Comparison of ENCODE assay signal across 8 cellular contexts in genomic region chr18:3451989-3452749, GRCh38. TPM values are rescaled to one million over a fixed set of nuclear protein-coding genes. Genes with fewer than 3 reads are reported as not detected.
A peak's percentile ranks its signal among the peaks of the same experiment; 100 is the strongest.
DNase-seq lines count a peak whose midpoint lies in the region; ATAC-seq and TF ChIP-seq lines count a peak whose summit lies in the region.

No MANE protein-coding gene starts in this region.

- in situ Hi-C loops in astrocyte of the spinal cord (cut with HindIII; ENCODE audit: low sequenced_read_pairs) = loop anchor here (10.0 to 25.0 kb wide), 2 partner anchors 153 to 165 kb away; no protein-coding TSS in a partner anchor

- ATAC-seq in GM18873 (IDR thresholded peaks at IDR 0.05; ENCODE audit: low FRiP score, unreplicated experiment) = no peak

- H3K27ac ChIP-seq in SK-N-SH (ENCODE audit: low read depth in 2 of 2, low read length in 1 of 2) = peak overlapping the region; percentile 96 to 99
- peak overlapping the region; percentile 99 for H3K27ac ChIP-seq in smooth muscle cell (ENCODE audit: low read depth)

- DNase-seq in GM12864 (ENCODE audit: low read depth) = no peak
- peak; percentile 64 for DNase-seq in SK-N-SH
- DNase-seq in astrocyte of the spinal cord (ENCODE audit: low read depth, low spot score) = peak; percentile 80
- DNase-seq in smooth muscle cell (lab: John Stamatoyannopoulos, UW; ENCODE audit: unreplicated experiment) = no peak
- DNase-seq in NCI-H446 treated with DMSO at 0.1 percent for 48 hours (lab: John Stamatoyannopoulos, UW) = no peak
- DNase-seq in NCI-H2171 treated with DMSO at 0.1 percent for 48 hours (lab: John Stamatoyannopoulos, UW) = no peak

- H4K20me1 ChIP-seq in SK-N-SH (ENCODE audit: insufficient read depth) (peaks cover 26% of the 10 kb centered on the region), smooth muscle cell (ENCODE audit: low read depth) (peaks cover 50% of the 10 kb centered on the region)

- TF ChIP-seq CTCF in GM12864 (IDR thresholded peaks at IDR 0.05; ENCODE audit: low read depth, low read length, missing control alignments) (no peak), SK-N-SH (IDR thresholded peaks at IDR 0.05) (0 out of 2 replicates have a peak, but pooled peaks have one; percentile 9), astrocyte of the spinal cord (IDR thresholded peaks at IDR 0.05; ENCODE audit: low read depth, low read length) (peak; percentile 14), smooth muscle cell (IDR thresholded peaks at IDR 0.05; ENCODE audit: borderline replicate concordance, insufficient read depth, poor library complexity, severe bottlenecking) (no peak)

- TF ChIP-seq EP300 in SK-N-SH (IDR thresholded peaks at IDR 0.05; ENCODE audit: borderline replicate concordance in 1 of 2, low read depth in 1 of 2, low read length in 1 of 2) = no peak

- H3K9me3 ChIP-seq in SK-N-SH (no peaks in the 10 kb centered on the region), iPS-18c (ENCODE audit: control insufficient read depth, insufficient read depth, low read length) (no peaks in the 10 kb centered on the region), smooth muscle cell (replicated peaks; ENCODE audit: low read depth) (no peaks in the 10 kb centered on the region)

- H3K79me2 ChIP-seq in SK-N-SH (ENCODE audit: insufficient read depth) = peaks cover 81% of the 10 kb centered on the region
- peaks cover 69% of the 10 kb centered on the region for H3K79me2 ChIP-seq in smooth muscle cell (ENCODE audit: low read depth)

- WGBS in SK-N-SH (ENCODE audit: low lambda C conversion rate) = 4% methylated on average over 27 of the region's 53 CpGs
- WGBS in smooth muscle cell (ENCODE audit: low lambda C conversion rate) = under 1% methylated on average over 43 of the region's 53 CpGs

- H2AFZ ChIP-seq in SK-N-SH (ENCODE audit: low read depth) = no peak overlapping the region
- H2AFZ ChIP-seq in smooth muscle cell (ENCODE audit: low read depth) = no peak overlapping the region

- no peaks in the 10 kb centered on the region for H3K9me2 ChIP-seq in SK-N-SH

- H3K27me3 ChIP-seq in SK-N-SH (ENCODE audit: insufficient read depth) (no peaks in the 10 kb centered on the region), smooth muscle cell (ENCODE audit: low read depth) (no peaks in the 10 kb centered on the region)

- peaks cover 31 to 33% of the 10 kb centered on the region in 2 experiments; a peak in 3 of 4 replicates for H3K4me1 ChIP-seq in SK-N-SH (ENCODE audit: control insufficient read depth in 1 of 2, insufficient read depth in 2 of 2, low read depth in 1 of 2, low read length in 1 of 2)
- peaks cover 37% of the 10 kb centered on the region for H3K4me1 ChIP-seq in smooth muscle cell (ENCODE audit: low read depth)

- peaks cover 11 to 12% of the 10 kb centered on the region in 2 experiments for H3K36me3 ChIP-seq in SK-N-SH (replicated peaks in 1 of 2; ENCODE audit: control insufficient read depth in 1 of 2, insufficient read depth in 2 of 2, low read length in 1 of 2)
- H3K36me3 ChIP-seq in smooth muscle cell (ENCODE audit: low read depth) = no peaks in the 10 kb centered on the region

- H3K4me2 ChIP-seq in SK-N-SH (peak overlapping the region; percentile 86), smooth muscle cell (peak overlapping the region; percentile 92)

- POLR2A ChIA-PET in SK-N-SH (lab: Yijun Ruan, JAX) = interaction anchor here (0.6 to 1.3 kb wide), 2 partner anchors 143 to 207 kb away, joined by 4 read pairs; no protein-coding TSS in a partner anchor

- TF ChIP-seq RAD21 in SK-N-SH (IDR thresholded peaks at IDR 0.05; ENCODE audit: low read length) = no peak

- peak overlapping the region; percentile 60 for H3K4me3 ChIP-seq in GM12864 (ENCODE audit: low read depth, low read length)
- H3K4me3 ChIP-seq in SK-N-SH (ENCODE audit: low read depth in 2 of 2, low read length in 1 of 2) = peak overlapping the region; percentile 74 to 93
- peak overlapping the region; percentile 96 for H3K4me3 ChIP-seq in astrocyte of the spinal cord (ENCODE audit: low read depth, low read length)
- peak overlapping the region; percentile 92 for H3K4me3 ChIP-seq in iPS-18c (ENCODE audit: insufficient read depth, low read depth, low read length)
- peak overlapping the region; percentile 95 for H3K4me3 ChIP-seq in smooth muscle cell

- H3K9ac ChIP-seq in SK-N-SH = peak overlapping the region; percentile 99
- peak overlapping the region; percentile 99 for H3K9ac ChIP-seq in smooth muscle cell (ENCODE audit: low read depth)

- H3F3A ChIP-seq in SK-N-SH (replicated peaks; ENCODE audit: insufficient read depth) (peaks cover 40% of the 10 kb centered on the region), smooth muscle cell (ENCODE audit: low read depth) (peaks cover 25% of the 10 kb centered on the region)

- CTCF ChIA-PET in SK-N-SH (lab: Yijun Ruan, JAX) = interaction anchor here (0.7 to 6.2 kb wide), 10 partner anchors 9 to 214 kb away, joined by 3 to 66 read pairs (median 5); no protein-coding TSS in a partner anchor

TF ChIP-seq in SK-N-SH, 30 proteins besides CTCF, POLR2A, EP300 and RAD21:
- TF ChIP-seq POLR2AphosphoS5 (IDR thresholded peaks at IDR 0.05; ENCODE audit: low read depth, low read length) (peak; percentile 12; the same call in 1 of the 2 replicates), YY1 (IDR thresholded peaks at IDR 0.05; ENCODE audit: low read depth) (no peak), GABPA (IDR thresholded peaks at IDR 0.05; ENCODE audit: low read depth) (no peak), MEF2A (IDR thresholded peaks at IDR 0.05; ENCODE audit: borderline replicate concordance, low read depth) (0 out of 2 replicates have a peak, but pooled peaks have one; percentile 4), USF1 (IDR thresholded peaks at IDR 0.05; ENCODE audit: borderline replicate concordance, low read depth) (no peak), SMC3 (IDR thresholded peaks at IDR 0.05; ENCODE audit: low read depth, low read length) (peak; percentile 18; the same call in 1 of the 2 replicates), REST (IDR thresholded peaks at IDR 0.05; ENCODE audit: low read depth, low read length) (0 out of 2 replicates have a peak, but pooled peaks have one; percentile 24)

RNA-seq across cellular contexts. Expression of gene TGIF1, which starts 2.2 kb away (rescaled TPM):
- 82.3 and 113 TPM in 2 replicates for polyA plus RNA-seq in SK-N-SH (2012; rRNA removed)
- 78.8 and 86.9 TPM in 2 replicates for polyA plus RNA-seq in SK-N-SH (2012; cell fraction: cytosol; rRNA removed)
- polyA plus RNA-seq in SK-N-SH (2012; cell fraction: nucleus; rRNA removed) = 121 and 190 TPM in 2 replicates
- 143 and 165 TPM in 2 replicates for total RNA-seq in smooth muscle cell
- polyA plus RNA-seq in smooth muscle cell = 96.7 and 127 TPM in 2 replicates

Comparison
In these comparisons a context has a peak if more than half of its experiments do, and no peak if none do; other contexts are left out.
1. DNase-seq: peak in SK-N-SH (single experiment) and astrocyte of the spinal cord (single experiment); none in GM12864 (single experiment), smooth muscle cell (single experiment), NCI-H446 treated with DMSO at 0.1 percent for 48 hours (single experiment) and NCI-H2171 treated with DMSO at 0.1 percent for 48 hours (single experiment).
2. CTCF ChIP-seq: peak in SK-N-SH (single experiment) and astrocyte of the spinal cord (single experiment); none in GM12864 (single experiment) and smooth muscle cell (single experiment).
3. Peak in every context shown above with its lines, with median percentiles within 50 percentile points of each other: H3K4me3 ChIP-seq.